21 cellular contexts compared by ENCODE assay signal in genomic region chr3:34206996-34207395, GRCh38.
DNase-seq lines count a peak whose midpoint lies in the region; ATAC-seq, FAIRE-seq and TF ChIP-seq lines count a peak whose summit lies in the region.
"Had no signal": no experiment of that assay in that cellular context is flagged by ENCODE, and none has a peak within 500 bp of the region (broad histone marks: within the 10 kb centered on the region; RNA-seq: fewer than 3 reads in every experiment).

No MANE protein-coding gene starts in this region.

- no peak overlapping the region for H2BK120ac ChIP-seq in neuronal stem cell (ENCODE audit: low read depth, low read length)

- H2BK5ac ChIP-seq in neuronal stem cell (ENCODE audit: low read length), result no peak overlapping the region

- H2AK5ac ChIP-seq in neuronal stem cell (ENCODE audit: low read depth, low read length), result no peak overlapping the region

- H3K4me1 ChIP-seq in astrocyte (ENCODE audit: insufficient read depth, low read length) (peaks cover 8% of the 10 kb centered on the region), neuronal stem cell (ENCODE audit: control insufficient read depth in 2 of 2, insufficient read depth in 1 of 2, low read depth in 1 of 2, low read length in 2 of 2) (peaks cover 0 to 1% of the 10 kb centered on the region in 2 donors), right atrium auricular region (peaks cover 0 to 2% of the 10 kb centered on the region in 2 donors)

- H3K9me3 Mint-ChIP-seq in astrocyte (ENCODE audit: unreplicated experiment), result no peaks in the 10 kb centered on the region
- H3K9me3 Mint-ChIP-seq: CD8-positive, alpha-beta T cell; type B pancreatic cell had no signal

- TF ChIP-seq CTCF in AG04449 (IDR thresholded peaks at IDR 0.05; ENCODE audit: insufficient read depth, low read length, missing control alignments), result no peak
- no peak for TF ChIP-seq CTCF in astrocyte (IDR thresholded peaks at IDR 0.05; ENCODE audit: insufficient read depth, low read depth, low read length)
- TF ChIP-seq CTCF in fibroblast of the aortic adventitia (IDR thresholded peaks at IDR 0.05; ENCODE audit: insufficient read depth, low read length), result no peak
- TF ChIP-seq CTCF in D721Med (IDR thresholded peaks at IDR 0.05; ENCODE audit: insufficient read depth, missing control alignments), result no peak
- TF ChIP-seq CTCF in right atrium auricular region (IDR thresholded peaks at IDR 0.05), result no peak

- POLR2A ChIA-PET in AG04449 (lab: Yijun Ruan, JAX), result interaction anchor here (0.7 to 1.2 kb wide), 2 partner anchors 29 to 227 kb away, joined by 3 to 4 read pairs; no protein-coding TSS in a partner anchor

- H3K9me3 ChIP-seq in astrocyte (ENCODE audit: insufficient read depth, low read depth, low read length) (no peaks in the 10 kb centered on the region), neuronal stem cell (replicated peaks in 1 of 2; ENCODE audit: control insufficient read depth in 2 of 2, insufficient read depth in 1 of 2, low read depth in 1 of 2, low read length in 2 of 2) (no peaks in the 10 kb centered on the region), right atrium auricular region (no peaks in the 10 kb centered on the region)

- no peak overlapping the region for H4K8ac ChIP-seq in neuronal stem cell (ENCODE audit: low read depth, low read length)

- no peaks in the 10 kb centered on the region for H3K79me2 ChIP-seq in astrocyte (ENCODE audit: insufficient read depth, low read length)

- H3K36me3 Mint-ChIP-seq in astrocyte (ENCODE audit: low read depth, unreplicated experiment), result no peaks in the 10 kb centered on the region
- H3K36me3 Mint-ChIP-seq: CD8-positive, alpha-beta T cell; immature natural killer cell; type B pancreatic cell had no signal

- H3K79me1 ChIP-seq in neuronal stem cell (ENCODE audit: low read depth, low read length), result no peaks in the 10 kb centered on the region

- DNase-seq in AG04449 (ENCODE audit: low read depth, low spot score), result peak; percentile 74
- peak; percentile 65 for DNase-seq in astrocyte (ENCODE audit: low read depth)
- DNase-seq in fibroblast of the aortic adventitia (ENCODE audit: low read depth), result peak; percentile 35
- peak; percentile 11 for DNase-seq in neuronal stem cell (ENCODE audit: low spot score)
- DNase-seq in D721Med (ENCODE audit: insufficient read length, low spot score), result no peak
- DNase-seq in right atrium auricular region (ENCODE audit: low spot score), result no peak
- no peak for DNase-seq in ureter (ENCODE audit: low spot score)
- DNase-seq: activated CD4-positive, alpha-beta T cell treated with anti-CD3 and anti-CD28 coated beads for 36 hours; activated CD8-positive, alpha-beta memory T cell treated with anti-CD3 and anti-CD28 coated beads, Interleukin-2, amount 50 U/mL, for 4 hours; activated gamma-delta T cell; CD8-positive, alpha-beta T cell; effector CD4-positive, alpha-beta T cell; immature natural killer cell; NCI-H2029 treated with DMSO at 0.1 percent for 48 hours; NCI-H524; nucleus accumbens; OCI-M1; stimulated activated naive CD4-positive, alpha-beta T cell had no signal

- no peak overlapping the region for H2BK12ac ChIP-seq in neuronal stem cell (ENCODE audit: low read length)

- H3K4me1 Mint-ChIP-seq in astrocyte (ENCODE audit: low read depth, unreplicated experiment), result peaks cover 36% of the 10 kb centered on the region
- H3K4me1 Mint-ChIP-seq: activated CD4-positive, alpha-beta T cell treated with anti-CD3 and anti-CD28 coated beads for 36 hours; immature natural killer cell had no signal

- H3K9ac ChIP-seq in astrocyte (ENCODE audit: low read length) (no peak overlapping the region), neuronal stem cell (ENCODE audit: low read depth, low read length, poor library complexity) (no peak overlapping the region)

- no peak overlapping the region for H3K4me3 ChIP-seq in AG04449 (ENCODE audit: low read depth, low read length)
- no peak overlapping the region for H3K4me3 ChIP-seq in astrocyte (ENCODE audit: insufficient read depth, low read depth, low read length)
- no peak overlapping the region for H3K4me3 ChIP-seq in fibroblast of the aortic adventitia (ENCODE audit: low read depth, low read length)
- no peak overlapping the region for H3K4me3 ChIP-seq in neuronal stem cell (ENCODE audit: low read length in 2 of 2)
- no peak overlapping the region for H3K4me3 ChIP-seq in right atrium auricular region
- H3K4me3 ChIP-seq: smooth muscle cell had no signal

- peak overlapping the region; percentile 56 for H3K27ac Mint-ChIP-seq in astrocyte (ENCODE audit: unreplicated experiment)
- H3K27ac Mint-ChIP-seq: activated CD4-positive, alpha-beta T cell treated with anti-CD3 and anti-CD28 coated beads for 36 hours; CD8-positive, alpha-beta T cell; immature natural killer cell; type B pancreatic cell had no signal

- H3K4me3 Mint-ChIP-seq in astrocyte (ENCODE audit: unreplicated experiment), result no peak overlapping the region
- H3K4me3 Mint-ChIP-seq: activated CD4-positive, alpha-beta T cell treated with anti-CD3 and anti-CD28 coated beads for 36 hours; CD8-positive, alpha-beta T cell; immature natural killer cell; type B pancreatic cell had no signal

- H2BK15ac ChIP-seq in neuronal stem cell (ENCODE audit: low read length), result no peak overlapping the region

- ATAC-seq in activated CD4-positive, CD25-positive, alpha-beta regulatory T cell treated with anti-CD3 and anti-CD28 coated beads, Interleukin-2, amount 50 U/mL, for 24 hours, result no peak
- ATAC-seq: activated CD4-positive, alpha-beta T cell treated with anti-CD3 and anti-CD28 coated beads for 36 hours; CD8-positive, alpha-beta T cell had no signal

- no peak overlapping the region for H3K14ac ChIP-seq in neuronal stem cell (ENCODE audit: low read length)

- H3K27ac ChIP-seq in astrocyte (ENCODE audit: low read depth, low read length) (no peak overlapping the region), neuronal stem cell (replicated peaks; ENCODE audit: low read length) (no peak overlapping the region), right atrium auricular region (no peak overlapping the region)

- H3K36me3 ChIP-seq in astrocyte (ENCODE audit: insufficient read depth, low read length), result no peaks in the 10 kb centered on the region
- H3K36me3 ChIP-seq in neuronal stem cell (replicated peaks in 1 of 2; ENCODE audit: control insufficient read depth in 2 of 2, insufficient read depth in 2 of 2, low read length in 2 of 2), result no peaks in the 10 kb centered on the region
- no peaks in the 10 kb centered on the region for H3K36me3 ChIP-seq in right atrium auricular region

- no peak overlapping the region for H3K18ac ChIP-seq in neuronal stem cell (ENCODE audit: low read length)

- no peaks in the 10 kb centered on the region for H3K27me3 Mint-ChIP-seq in astrocyte (ENCODE audit: low read depth, unreplicated experiment)
- H3K27me3 Mint-ChIP-seq: activated CD4-positive, alpha-beta T cell treated with anti-CD3 and anti-CD28 coated beads for 36 hours; type B pancreatic cell had no signal

- CTCF ChIA-PET in AG04449 (lab: Yijun Ruan, JAX), result interaction anchor here (0.5 to 2.3 kb wide), 3 partner anchors 32 to 477 kb away, joined by 3 to 10 read pairs (median 3); no protein-coding TSS in a partner anchor

- H3K27me3 ChIP-seq in astrocyte (ENCODE audit: insufficient read depth, low read length) (no peaks in the 10 kb centered on the region), neuronal stem cell (ENCODE audit: control insufficient read depth in 3 of 3, insufficient read depth in 3 of 3, low read depth in 1 of 3, low read length in 3 of 3) (no peaks in the 10 kb centered on the region), right atrium auricular region (no peaks in the 10 kb centered on the region)

- H3K4ac ChIP-seq in neuronal stem cell (ENCODE audit: low read length), result no peak overlapping the region

- H2AFZ ChIP-seq in astrocyte (ENCODE audit: low read depth, low read length), result no peak overlapping the region
- no peak overlapping the region for H2AFZ ChIP-seq in neuronal stem cell (ENCODE audit: low read length)

- H4K20me1 ChIP-seq in astrocyte (ENCODE audit: insufficient read depth, low read length), result no peaks in the 10 kb centered on the region

- H4K91ac ChIP-seq in neuronal stem cell (ENCODE audit: low read depth, low read length, poor library complexity), result no peak overlapping the region

- WGBS in neuronal stem cell (ENCODE audit: extremely low coverage in 2 of 2, insufficient read length in 2 of 2, insufficient replicate concordance in 1 of 2), 2 donors, result no CpG with 5 or more reads among the region's 2 CpGs

- H3K4me2 ChIP-seq in astrocyte (ENCODE audit: low read length) (peak overlapping the region; percentile 16), neuronal stem cell (ENCODE audit: insufficient read depth, low read length, poor library complexity, severe bottlenecking) (no peak overlapping the region)
- H3K4me2 ChIP-seq: smooth muscle cell had no signal

- FAIRE-seq in astrocyte (lab: Jason Lieb, UNC) (no peak), D721Med (lab: Jason Lieb, UNC) (no peak)

- no peak overlapping the region for H3K23ac ChIP-seq in neuronal stem cell (ENCODE audit: low read depth, low read length, poor library complexity)

Comparison
In these comparisons a context has a peak if more than half of its experiments do, and no peak if none do; other contexts are left out.
1. DNase-seq: peak in AG04449 (single experiment), astrocyte (single experiment), fibroblast of the aortic adventitia (single experiment) and neuronal stem cell (single experiment); none in D721Med (single experiment), right atrium auricular region (single experiment) and ureter (single experiment).